13 cellular contexts compared by ENCODE assay signal in the genomic region with DNA sequence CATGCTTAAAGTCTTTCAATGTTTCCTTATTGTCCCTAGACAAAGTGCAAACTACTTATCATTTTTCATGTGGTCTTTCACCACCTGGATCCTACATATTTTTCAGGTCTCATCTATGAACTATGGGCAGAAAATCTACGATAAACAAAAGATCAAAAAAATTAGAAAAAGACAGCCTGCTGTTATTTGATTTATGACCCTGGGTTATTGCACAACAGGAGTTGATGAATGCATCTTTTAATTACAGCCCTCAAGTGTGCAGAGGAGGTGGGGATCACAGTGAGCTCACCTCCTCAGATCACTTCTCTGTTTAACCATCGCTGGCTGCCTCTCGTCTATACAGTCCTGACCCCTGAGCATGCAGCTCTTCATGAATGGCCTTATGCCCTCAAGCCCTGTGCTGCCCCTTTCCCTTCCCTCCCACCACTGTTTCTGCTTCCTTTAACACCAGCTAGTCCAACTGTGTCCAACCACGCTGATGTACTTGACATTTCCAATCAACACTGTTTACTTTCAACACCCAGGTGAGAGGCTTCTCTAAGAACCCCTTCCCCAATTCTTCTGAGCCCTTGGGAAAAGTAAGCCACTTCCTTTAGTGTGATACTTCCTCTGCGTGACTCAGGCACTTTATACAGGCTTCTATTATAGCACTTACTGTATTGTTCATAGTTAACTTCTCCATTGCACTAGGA.
A peak's percentile ranks its signal among the peaks of the same experiment; 100 is the strongest.
DNase-seq lines count a peak whose midpoint lies in the region; ATAC-seq, FAIRE-seq and TF ChIP-seq lines count a peak whose summit lies in the region.
"Had no signal": no experiment of that assay in that cellular context is flagged by ENCODE, and none has a peak within 500 bp of the region (broad histone marks: within the 10 kb centered on the region; RNA-seq: fewer than 3 reads in every experiment).

No MANE protein-coding gene starts in this region.

- H3K27me3 Mint-ChIP-seq in activated naive CD4-positive, alpha-beta T cell treated with anti-CD3 and anti-CD28 coated beads, Interleukin-2, amount 50 U/mL, for 24 hours = no peaks in the 10 kb centered on the region

- in situ Hi-C loops in K562 (cut with MboI) = no loop called here

- no peaks in the 10 kb centered on the region for H3K9me3 ChIP-seq in K562 (replicated peaks; ENCODE audit: control insufficient read depth, insufficient read depth, low read depth, low read length)
- H3K9me3 ChIP-seq in upper lobe of right lung = no peaks in the 10 kb centered on the region
- H3K9me3 ChIP-seq: adrenal gland, thoracic aorta had no signal

- peaks cover 0 to 8% of the 10 kb centered on the region in 2 experiments; a peak in 2 of 5 replicates for H3K27me3 ChIP-seq in K562 (ENCODE audit: control insufficient read depth in 2 of 2, insufficient read depth in 2 of 2, low read length in 2 of 2)
- no peaks in the 10 kb centered on the region for H3K27me3 ChIP-seq in upper lobe of right lung
- H3K27me3 ChIP-seq: adrenal gland had no signal

- intact Hi-C loops in K562 (cut with micrococcal nuclease) (no loop called here), upper lobe of right lung (cut with DNase I) (loop anchor here (10.0 kb wide), 1 partner anchor 141 kb away; no protein-coding TSS in a partner anchor)

- TF ChIP-seq POLR2A in K562 (conservative IDR thresholded peaks at IDR 0.05) = no peak

- no peak overlapping the region for H3K27ac ChIP-seq in K562 (ENCODE audit: extremely low read depth, low read depth, low read length)
- H3K27ac ChIP-seq in upper lobe of right lung = peak overlapping the region; percentile 11
- H3K27ac ChIP-seq: adrenal gland, thoracic aorta had no signal

- H3K27ac Mint-ChIP-seq in activated naive CD4-positive, alpha-beta T cell treated with anti-CD3 and anti-CD28 coated beads, Interleukin-2, amount 50 U/mL, for 24 hours = peak overlapping the region; percentile 68

- H3K4me1 ChIP-seq in K562 (replicated peaks in 1 of 2; ENCODE audit: control insufficient read depth in 2 of 2, insufficient read depth in 2 of 2, low read length in 2 of 2) = no peaks in the 10 kb centered on the region
- no peaks in the 10 kb centered on the region for H3K4me1 ChIP-seq in upper lobe of right lung
- H3K4me1 ChIP-seq: adrenal gland had no signal

- H2AFZ ChIP-seq in K562 (ENCODE audit: low read depth, low read length) = no peak overlapping the region

- no peak for DNase-seq in activated naive CD4-positive, alpha-beta T cell treated with anti-CD3 and anti-CD28 coated beads, Interleukin-2, amount 50 U/mL, for 16 hours
- DNase-seq in NCI-H146 treated with DMSO at 0.1 percent for 48 hours (lab: John Stamatoyannopoulos, UW; ENCODE audit: unreplicated experiment) = peak; percentile 31
- no peak for DNase-seq in K562 (ENCODE audit: extremely low read depth in 1 of 4, low spot score in 3 of 4)
- no peak for DNase-seq in upper lobe of right lung
- DNase-seq in effector CD8-positive, alpha-beta T cell (lab: John Stamatoyannopoulos, UW) = no peak
- no peak for DNase-seq in activated T-cell treated with anti-CD3 and anti-CD28 coated beads, Interleukin-2, amount 50 U/mL, for 48 hours
- DNase-seq: adrenal gland, NCI-H226, RPMI8226 had no signal

- no TSS peak for BruUV-seq in K562 (replicated peaks; lab: Mats Ljungman, UMichigan)

- 1% methylated on average over 5 of the region's 5 CpGs for WGBS in K562 (ENCODE audit: insufficient coverage, low coverage, missing lambda C conversion rate)

- TF ChIP-seq CTCF in K562 (IDR thresholded peaks at IDR 0.05 in 2 of 3, conservative IDR thresholded peaks at IDR 0.05 in 1 of 3; ENCODE audit: insufficient read depth in 2 of 3, low read depth in 1 of 3, low read length in 3 of 3) (no peak), upper lobe of right lung (IDR thresholded peaks at IDR 0.05) (no peak)

- no peaks in the 10 kb centered on the region for H4K20me1 ChIP-seq in K562 (replicated peaks; ENCODE audit: control insufficient read depth, insufficient read depth, low read length)

- peaks cover 2% of the 10 kb centered on the region for H3K36me3 Mint-ChIP-seq in activated naive CD4-positive, alpha-beta T cell treated with anti-CD3 and anti-CD28 coated beads, Interleukin-2, amount 50 U/mL, for 24 hours

- no peaks in the 10 kb centered on the region for H3K9me3 Mint-ChIP-seq in activated naive CD4-positive, alpha-beta T cell treated with anti-CD3 and anti-CD28 coated beads, Interleukin-2, amount 50 U/mL, for 24 hours

- H3K9me1 ChIP-seq in K562 (ENCODE audit: control insufficient read depth, insufficient read depth, low read length) = no peaks in the 10 kb centered on the region

- no peak overlapping the region for H3K4me3 Mint-ChIP-seq in activated naive CD4-positive, alpha-beta T cell treated with anti-CD3 and anti-CD28 coated beads, Interleukin-2, amount 50 U/mL, for 24 hours

- TF ChIP-seq RAD21 in K562 (CRISPR knock-in tag; conservative IDR thresholded peaks at IDR 0.05 in 1 of 2, IDR thresholded peaks at IDR 0.05 in 1 of 2) = no peak

- no peak overlapping the region for H3K4me2 ChIP-seq in K562 (ENCODE audit: insufficient read depth, low read length)

- no peak overlapping the region for H3K9ac ChIP-seq in K562 (ENCODE audit: insufficient read depth in 1 of 2, low read depth in 2 of 2, low read length in 2 of 2)

- POLR2A ChIA-PET in K562 (lab: Yijun Ruan, JAX) = no interaction called here

- H3K4me3 ChIP-seq in K562 (no peak overlapping the region), upper lobe of right lung (no peak overlapping the region)
- H3K4me3 ChIP-seq: adrenal gland, thoracic aorta had no signal

- CTCF ChIA-PET in K562 (lab: Yijun Ruan, JAX; ENCODE audit: low intra/inter-chr PET ratio) = no interaction called here

- H3K36me3 ChIP-seq in K562 (ENCODE audit: control insufficient read depth, insufficient read depth, low read length) = no peaks in the 10 kb centered on the region
- H3K36me3 ChIP-seq in upper lobe of right lung = no peaks in the 10 kb centered on the region
- H3K36me3 ChIP-seq: adrenal gland, thoracic aorta had no signal

- no peak for FAIRE-seq in K562 (lab: Jason Lieb, UNC)
- FAIRE-seq: G401.6 had no signal

- no peak for TF ChIP-seq EP300 in K562 (IDR thresholded peaks at IDR 0.05; ENCODE audit: low read length)

- ATAC-seq in K562 (no peak), upper lobe of right lung (peak; percentile 74), GM18867 (IDR thresholded peaks at IDR 0.05; ENCODE audit: unreplicated experiment) (no peak)

- H3K79me2 ChIP-seq in K562 (ENCODE audit: control insufficient read depth, insufficient read depth, low read length) = no peaks in the 10 kb centered on the region

- peaks cover 89% of the 10 kb centered on the region for H3K4me1 Mint-ChIP-seq in activated naive CD4-positive, alpha-beta T cell treated with anti-CD3 and anti-CD28 coated beads, Interleukin-2, amount 50 U/mL, for 24 hours

TF ChIP-seq in K562, 482 proteins besides CTCF, POLR2A, EP300 and RAD21:
- TF ChIP-seq EHMT2 (IDR thresholded peaks at IDR 0.05) = no peak
- TF ChIP-seq CEBPB (tag; IDR thresholded peaks at IDR 0.05) = peak; percentile 83
- TF ChIP-seq E2F6 (IDR thresholded peaks at IDR 0.05; ENCODE audit: borderline replicate concordance in 1 of 2, extremely low read depth in 1 of 2, insufficient read depth in 1 of 2, insufficient read length in 1 of 2, low read depth in 1 of 2, low read length in 1 of 2, poor library complexity in 1 of 2, severe bottlenecking in 1 of 2) = no peak
- no peak for TF ChIP-seq ZNF212 (CRISPR knock-in tag; IDR thresholded peaks at IDR 0.05)
- TF ChIP-seq MEIS2 (IDR thresholded peaks at IDR 0.05; ENCODE audit: partially characterized antibody) = peak; percentile 75
- no peak for TF ChIP-seq CEBPG (CRISPR knock-in tag; IDR thresholded peaks at IDR 0.05)
- TF ChIP-seq CEBPG (tag; conservative IDR thresholded peaks at IDR 0.05 in 1 of 2, IDR thresholded peaks at IDR 0.05 in 1 of 2) = peak; percentile 69 to 92
- no peak for TF ChIP-seq CREBBP (IDR thresholded peaks at IDR 0.05; ENCODE audit: low read depth, low read length)
- no peak for TF ChIP-seq U2AF2 (optimal IDR thresholded peaks at IDR 0.05; ENCODE audit: low read depth, low read length)
- TF ChIP-seq PKNOX1 (IDR thresholded peaks at IDR 0.05) = peak; percentile 45
- TF ChIP-seq, protein P1, sequence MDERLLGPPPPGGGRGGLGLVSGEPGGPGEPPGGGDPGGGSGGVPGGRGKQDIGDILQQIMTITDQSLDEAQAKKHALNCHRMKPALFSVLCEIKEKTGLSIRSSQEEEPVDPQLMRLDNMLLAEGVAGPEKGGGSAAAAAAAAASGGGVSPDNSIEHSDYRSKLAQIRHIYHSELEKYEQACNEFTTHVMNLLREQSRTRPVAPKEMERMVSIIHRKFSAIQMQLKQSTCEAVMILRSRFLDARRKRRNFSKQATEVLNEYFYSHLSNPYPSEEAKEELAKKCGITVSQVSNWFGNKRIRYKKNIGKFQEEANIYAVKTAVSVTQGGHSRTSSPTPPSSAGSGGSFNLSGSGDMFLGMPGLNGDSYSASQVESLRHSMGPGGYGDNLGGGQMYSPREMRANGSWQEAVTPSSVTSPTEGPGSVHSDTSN (CRISPR knock-in tag; IDR thresholded peaks at IDR 0.05; ENCODE audit: low read depth) = no peak
- TF ChIP-seq, protein P1 (tag; conservative IDR thresholded peaks at IDR 0.05; ENCODE audit: low read depth) = peak; percentile 82
